1 cellular context compared by ENCODE assay signal in the genomic region with DNA sequence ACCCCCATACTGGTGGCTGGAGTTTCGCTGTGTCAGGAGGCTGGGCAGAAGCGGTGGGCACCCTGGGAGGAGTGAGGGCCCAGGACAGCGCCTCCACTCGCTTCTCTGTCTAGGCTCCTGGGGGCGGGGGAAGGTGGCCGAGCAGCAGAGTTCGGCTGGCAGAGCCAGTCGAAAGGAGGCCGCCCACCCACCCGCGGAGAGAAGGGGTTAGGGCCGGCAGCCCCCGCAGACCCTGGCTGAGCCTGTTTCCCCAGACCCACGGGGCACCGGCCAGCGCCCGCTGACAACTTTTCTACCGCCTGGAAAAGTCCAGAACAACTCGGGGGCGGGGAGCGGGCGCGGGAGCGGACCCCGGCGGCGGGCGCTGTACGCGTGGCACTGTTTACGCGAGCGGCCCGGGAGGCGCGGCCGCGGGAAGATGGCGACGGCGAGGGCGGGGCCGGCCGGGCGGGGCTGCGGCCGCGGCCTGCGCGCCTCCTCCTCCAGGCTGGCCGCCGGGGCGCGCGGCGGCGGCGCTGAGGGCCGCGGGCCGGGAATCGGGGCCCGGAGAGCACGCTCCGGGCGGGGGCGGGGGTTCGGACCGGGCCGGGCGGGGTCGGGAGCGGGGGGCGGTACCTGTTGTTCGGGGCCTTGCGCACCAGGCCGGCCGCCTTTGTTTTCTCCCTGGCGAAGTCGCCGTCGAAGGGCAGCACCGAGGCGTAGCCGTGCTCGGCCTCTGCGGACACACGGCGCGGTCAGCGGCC.
TF ChIP-seq lines count a peak whose summit lies in the region.

No MANE protein-coding gene starts in this region.

TF ChIP-seq in GM23338, 12 proteins besides CTCF, POLR2A, EP300 and RAD21:
- TF ChIP-seq, protein P1, sequence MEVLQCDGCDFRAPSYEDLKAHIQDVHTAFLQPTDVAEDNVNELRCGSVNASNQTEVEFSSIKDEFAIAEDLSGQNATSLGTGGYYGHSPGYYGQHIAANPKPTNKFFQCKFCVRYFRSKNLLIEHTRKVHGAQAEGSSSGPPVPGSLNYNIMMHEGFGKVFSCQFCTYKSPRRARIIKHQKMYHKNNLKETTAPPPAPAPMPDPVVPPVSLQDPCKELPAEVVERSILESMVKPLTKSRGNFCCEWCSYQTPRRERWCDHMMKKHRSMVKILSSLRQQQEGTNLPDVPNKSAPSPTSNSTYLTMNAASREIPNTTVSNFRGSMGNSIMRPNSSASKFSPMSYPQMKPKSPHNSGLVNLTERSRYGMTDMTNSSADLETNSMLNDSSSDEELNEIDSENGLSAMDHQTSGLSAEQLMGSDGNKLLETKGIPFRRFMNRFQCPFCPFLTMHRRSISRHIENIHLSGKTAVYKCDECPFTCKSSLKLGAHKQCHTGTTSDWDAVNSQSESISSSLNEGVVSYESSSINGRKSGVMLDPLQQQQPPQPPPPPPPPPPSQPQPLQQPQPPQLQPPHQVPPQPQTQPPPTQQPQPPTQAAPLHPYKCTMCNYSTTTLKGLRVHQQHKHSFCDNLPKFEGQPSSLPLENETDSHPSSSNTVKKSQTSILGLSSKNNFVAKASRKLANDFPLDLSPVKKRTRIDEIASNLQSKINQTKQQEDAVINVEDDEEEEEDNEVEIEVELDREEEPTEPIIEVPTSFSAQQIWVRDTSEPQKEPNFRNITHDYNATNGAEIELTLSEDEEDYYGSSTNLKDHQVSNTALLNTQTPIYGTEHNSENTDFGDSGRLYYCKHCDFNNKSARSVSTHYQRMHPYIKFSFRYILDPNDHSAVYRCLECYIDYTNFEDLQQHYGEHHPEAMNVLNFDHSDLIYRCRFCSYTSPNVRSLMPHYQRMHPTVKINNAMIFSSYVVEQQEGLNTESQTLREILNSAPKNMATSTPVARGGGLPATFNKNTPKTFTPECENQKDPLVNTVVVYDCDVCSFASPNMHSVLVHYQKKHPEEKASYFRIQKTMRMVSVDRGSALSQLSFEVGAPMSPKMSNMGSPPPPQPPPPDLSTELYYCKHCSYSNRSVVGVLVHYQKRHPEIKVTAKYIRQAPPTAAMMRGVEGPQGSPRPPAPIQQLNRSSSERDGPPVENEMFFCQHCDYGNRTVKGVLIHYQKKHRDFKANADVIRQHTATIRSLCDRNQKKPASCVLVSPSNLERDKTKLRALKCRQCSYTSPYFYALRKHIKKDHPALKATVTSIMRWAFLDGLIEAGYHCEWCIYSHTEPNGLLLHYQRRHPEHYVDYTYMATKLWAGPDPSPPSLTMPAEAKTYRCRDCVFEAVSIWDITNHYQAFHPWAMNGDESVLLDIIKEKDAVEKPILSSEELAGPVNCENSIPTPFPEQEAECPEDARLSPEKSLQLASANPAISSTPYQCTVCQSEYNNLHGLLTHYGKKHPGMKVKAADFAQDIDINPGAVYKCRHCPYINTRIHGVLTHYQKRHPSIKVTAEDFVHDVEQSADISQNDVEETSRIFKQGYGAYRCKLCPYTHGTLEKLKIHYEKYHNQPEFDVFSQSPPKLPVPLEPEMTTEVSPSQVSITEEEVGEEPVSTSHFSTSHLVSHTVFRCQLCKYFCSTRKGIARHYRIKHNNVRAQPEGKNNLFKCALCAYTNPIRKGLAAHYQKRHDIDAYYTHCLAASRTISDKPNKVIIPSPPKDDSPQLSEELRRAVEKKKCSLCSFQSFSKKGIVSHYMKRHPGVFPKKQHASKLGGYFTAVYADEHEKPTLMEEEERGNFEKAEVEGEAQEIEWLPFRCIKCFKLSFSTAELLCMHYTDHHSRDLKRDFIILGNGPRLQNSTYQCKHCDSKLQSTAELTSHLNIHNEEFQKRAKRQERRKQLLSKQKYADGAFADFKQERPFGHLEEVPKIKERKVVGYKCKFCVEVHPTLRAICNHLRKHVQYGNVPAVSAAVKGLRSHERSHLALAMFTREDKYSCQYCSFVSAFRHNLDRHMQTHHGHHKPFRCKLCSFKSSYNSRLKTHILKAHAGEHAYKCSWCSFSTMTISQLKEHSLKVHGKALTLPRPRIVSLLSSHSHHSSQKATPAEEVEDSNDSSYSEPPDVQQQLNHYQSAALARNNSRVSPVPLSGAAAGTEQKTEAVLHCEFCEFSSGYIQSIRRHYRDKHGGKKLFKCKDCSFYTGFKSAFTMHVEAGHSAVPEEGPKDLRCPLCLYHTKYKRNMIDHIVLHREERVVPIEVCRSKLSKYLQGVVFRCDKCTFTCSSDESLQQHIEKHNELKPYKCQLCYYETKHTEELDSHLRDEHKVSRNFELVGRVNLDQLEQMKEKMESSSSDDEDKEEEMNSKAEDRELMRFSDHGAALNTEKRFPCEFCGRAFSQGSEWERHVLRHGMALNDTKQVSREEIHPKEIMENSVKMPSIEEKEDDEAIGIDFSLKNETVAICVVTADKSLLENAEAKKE (CRISPR knock-in tag; IDR thresholded peaks at IDR 0.05), result no peak
- TF ChIP-seq STAT1 (IDR thresholded peaks at IDR 0.05; ENCODE audit: unreplicated experiment) (no peak), EZH2phosphoT487 (IDR thresholded peaks at IDR 0.05; ENCODE audit: unreplicated experiment) (no peak), NANOG (IDR thresholded peaks at IDR 0.05; ENCODE audit: borderline replicate concordance) (no peak), JUNB (IDR thresholded peaks at IDR 0.05; ENCODE audit: unreplicated experiment) (no peak), POLR2AphosphoS5 (IDR thresholded peaks at IDR 0.05; ENCODE audit: low read depth) (no peak), ZNF114 (CRISPR knock-in tag; IDR thresholded peaks at IDR 0.05) (no peak), EZH2 (IDR thresholded peaks at IDR 0.05; ENCODE audit: low read depth, unreplicated experiment) (no peak), ZNF331 (CRISPR knock-in tag; IDR thresholded peaks at IDR 0.05; ENCODE audit: low read depth) (no peak), CREB1 (CRISPR knock-in tag; IDR thresholded peaks at IDR 0.05; ENCODE audit: low read depth) (no peak)
- TF ChIP-seq, protein P2, sequence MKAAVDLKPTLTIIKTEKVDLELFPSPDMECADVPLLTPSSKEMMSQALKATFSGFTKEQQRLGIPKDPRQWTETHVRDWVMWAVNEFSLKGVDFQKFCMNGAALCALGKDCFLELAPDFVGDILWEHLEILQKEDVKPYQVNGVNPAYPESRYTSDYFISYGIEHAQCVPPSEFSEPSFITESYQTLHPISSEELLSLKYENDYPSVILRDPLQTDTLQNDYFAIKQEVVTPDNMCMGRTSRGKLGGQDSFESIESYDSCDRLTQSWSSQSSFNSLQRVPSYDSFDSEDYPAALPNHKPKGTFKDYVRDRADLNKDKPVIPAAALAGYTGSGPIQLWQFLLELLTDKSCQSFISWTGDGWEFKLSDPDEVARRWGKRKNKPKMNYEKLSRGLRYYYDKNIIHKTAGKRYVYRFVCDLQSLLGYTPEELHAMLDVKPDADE (IDR thresholded peaks at IDR 0.05), result no peak
- TF ChIP-seq, protein P3, sequence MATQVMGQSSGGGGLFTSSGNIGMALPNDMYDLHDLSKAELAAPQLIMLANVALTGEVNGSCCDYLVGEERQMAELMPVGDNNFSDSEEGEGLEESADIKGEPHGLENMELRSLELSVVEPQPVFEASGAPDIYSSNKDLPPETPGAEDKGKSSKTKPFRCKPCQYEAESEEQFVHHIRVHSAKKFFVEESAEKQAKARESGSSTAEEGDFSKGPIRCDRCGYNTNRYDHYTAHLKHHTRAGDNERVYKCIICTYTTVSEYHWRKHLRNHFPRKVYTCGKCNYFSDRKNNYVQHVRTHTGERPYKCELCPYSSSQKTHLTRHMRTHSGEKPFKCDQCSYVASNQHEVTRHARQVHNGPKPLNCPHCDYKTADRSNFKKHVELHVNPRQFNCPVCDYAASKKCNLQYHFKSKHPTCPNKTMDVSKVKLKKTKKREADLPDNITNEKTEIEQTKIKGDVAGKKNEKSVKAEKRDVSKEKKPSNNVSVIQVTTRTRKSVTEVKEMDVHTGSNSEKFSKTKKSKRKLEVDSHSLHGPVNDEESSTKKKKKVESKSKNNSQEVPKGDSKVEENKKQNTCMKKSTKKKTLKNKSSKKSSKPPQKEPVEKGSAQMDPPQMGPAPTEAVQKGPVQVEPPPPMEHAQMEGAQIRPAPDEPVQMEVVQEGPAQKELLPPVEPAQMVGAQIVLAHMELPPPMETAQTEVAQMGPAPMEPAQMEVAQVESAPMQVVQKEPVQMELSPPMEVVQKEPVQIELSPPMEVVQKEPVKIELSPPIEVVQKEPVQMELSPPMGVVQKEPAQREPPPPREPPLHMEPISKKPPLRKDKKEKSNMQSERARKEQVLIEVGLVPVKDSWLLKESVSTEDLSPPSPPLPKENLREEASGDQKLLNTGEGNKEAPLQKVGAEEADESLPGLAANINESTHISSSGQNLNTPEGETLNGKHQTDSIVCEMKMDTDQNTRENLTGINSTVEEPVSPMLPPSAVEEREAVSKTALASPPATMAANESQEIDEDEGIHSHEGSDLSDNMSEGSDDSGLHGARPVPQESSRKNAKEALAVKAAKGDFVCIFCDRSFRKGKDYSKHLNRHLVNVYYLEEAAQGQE (IDR thresholded peaks at IDR 0.05; ENCODE audit: unreplicated experiment), result no peak
